8 cellular contexts compared by ENCODE assay signal in genomic region chr6:157800420-157801237, GRCh38. TPM values are rescaled to one million over a fixed set of nuclear protein-coding genes. Genes with fewer than 3 reads are reported as not detected.
DNase-seq lines count a peak whose midpoint lies in the region; ATAC-seq and TF ChIP-seq lines count a peak whose summit lies in the region.

No MANE protein-coding gene starts in this region.

- no peak overlapping the region for H4K5ac ChIP-seq in mesendoderm (ENCODE audit: low read length)

- H3K4me1 Mint-ChIP-seq in activated CD4-positive, alpha-beta T cell treated with anti-CD3 and anti-CD28 coated beads, Interleukin-2, amount 10 ng/mL, durations not matched to agents 7 days and 5 days: peaks cover 9% of the 10 kb centered on the region

- H3K18ac ChIP-seq in mesendoderm (ENCODE audit: low read length): no peak overlapping the region

- ATAC-seq in activated CD4-positive, CD25-positive, alpha-beta regulatory T cell treated with anti-CD3 and anti-CD28 coated beads, Interleukin-2, amount 50 U/mL, for 24 hours: peak; percentile 89 to 91
- ATAC-seq in HG02981 (IDR thresholded peaks at IDR 0.05; ENCODE audit: unreplicated experiment): peak; percentile 94

- peaks cover 31% of the 10 kb centered on the region for H3K27me3 Mint-ChIP-seq in activated CD4-positive, alpha-beta T cell treated with anti-CD3 and anti-CD28 coated beads, Interleukin-2, amount 10 ng/mL, durations not matched to agents 7 days and 5 days

- H3K36me3 ChIP-seq in mesendoderm (ENCODE audit: control insufficient read depth, insufficient read depth, low read length): no peaks in the 10 kb centered on the region
- no peaks in the 10 kb centered on the region for H3K36me3 ChIP-seq in suprapubic skin

- no peak overlapping the region for H4K8ac ChIP-seq in mesendoderm (ENCODE audit: low read depth, low read length)

- no peak overlapping the region for H3K4ac ChIP-seq in mesendoderm (ENCODE audit: low read depth, low read length)

- no CpG with 5 or more reads among the region's 6 CpGs for WGBS in mesendoderm (ENCODE audit: extremely low coverage, insufficient coverage, low lambda C conversion rate)
- 83% methylated on average over 6 of the region's 6 CpGs for WGBS in suprapubic skin

- no peak overlapping the region for H3K27ac ChIP-seq in mesendoderm (ENCODE audit: low read depth, low read length)
- H3K27ac ChIP-seq in suprapubic skin: no peak overlapping the region

- H3K4me2 ChIP-seq in mesendoderm (ENCODE audit: low read length): no peak overlapping the region

- H3K27me3 ChIP-seq in mesendoderm (ENCODE audit: insufficient read depth, low read length, poor library complexity): no peaks in the 10 kb centered on the region
- no peaks in the 10 kb centered on the region for H3K27me3 ChIP-seq in suprapubic skin

- H3K56ac ChIP-seq in mesendoderm (ENCODE audit: low read length): no peak overlapping the region

- CTCF ChIA-PET in activated CD4-positive, alpha-beta T cell treated with anti-CD3 and anti-CD28 coated beads, Interleukin-2, amount 10 ng/mL, durations not matched to agents 7 days and 5 days (lab: Charles Lee): interaction anchor here (0.7 to 1.4 kb wide), 5 partner anchors 11 to 268 kb away, joined by 3 to 5 read pairs (median 3); no protein-coding TSS in a partner anchor

- H3K9ac ChIP-seq in mesendoderm (ENCODE audit: low read length): no peak overlapping the region

- H3K27ac Mint-ChIP-seq in activated CD4-positive, alpha-beta T cell treated with anti-CD3 and anti-CD28 coated beads, Interleukin-2, amount 10 ng/mL, durations not matched to agents 7 days and 5 days: peak overlapping the region; percentile 13

- no peaks in the 10 kb centered on the region for H3K36me3 Mint-ChIP-seq in activated CD4-positive, alpha-beta T cell treated with anti-CD3 and anti-CD28 coated beads, Interleukin-2, amount 10 ng/mL, durations not matched to agents 7 days and 5 days (ENCODE audit: low read depth)

- no peak overlapping the region for H2BK15ac ChIP-seq in mesendoderm (replicated peaks; ENCODE audit: low read depth)

- no peak for DNase-seq in activated CD4-positive, CD25-positive, alpha-beta regulatory T cell treated with anti-CD3 and anti-CD28 coated beads, Interleukin-2, amount 50 U/mL, for 72 hours
- DNase-seq in activated CD4-positive, alpha-beta T cell treated with anti-CD3 and anti-CD28 coated beads, Interleukin-2, amount 10 ng/mL, durations not matched to agents 7 days and 5 days: peak; percentile 22
- peak; percentile 35 for DNase-seq in stimulated activated CD4-positive, alpha-beta T cell treated with anti-CD3 and anti-CD28 coated beads, Interleukin-1b, Interleukin-23, amount 100 ng/mL, for 48 hours
- DNase-seq in mesendoderm: no peak
- no peak for DNase-seq in putamen (ENCODE audit: low spot score)
- no peak for DNase-seq in suprapubic skin (ENCODE audit: low spot score in 2 of 2)

- no peaks in the 10 kb centered on the region for H3K9me3 ChIP-seq in suprapubic skin

- no peaks in the 10 kb centered on the region for H3K4me1 ChIP-seq in mesendoderm (ENCODE audit: control insufficient read depth, low read depth, low read length)
- no peaks in the 10 kb centered on the region for H3K4me1 ChIP-seq in suprapubic skin

- H2AK5ac ChIP-seq in mesendoderm (ENCODE audit: low read length): no peak overlapping the region

- TF ChIP-seq EP300 in suprapubic skin (IDR thresholded peaks at IDR 0.05): no peak

- no peak overlapping the region for H2BK5ac ChIP-seq in mesendoderm (ENCODE audit: low read length)

- H3K79me2 ChIP-seq in mesendoderm (ENCODE audit: control insufficient read depth, insufficient read depth, low read length): no peaks in the 10 kb centered on the region

- TF ChIP-seq CTCF in suprapubic skin (IDR thresholded peaks at IDR 0.05): no peak

- H3K79me1 ChIP-seq in mesendoderm (ENCODE audit: low read length): no peaks in the 10 kb centered on the region

- H3K23ac ChIP-seq in mesendoderm (ENCODE audit: low read length): no peak overlapping the region

- POLR2A ChIA-PET in activated CD4-positive, alpha-beta T cell treated with anti-CD3 and anti-CD28 coated beads, Interleukin-2, amount 10 ng/mL, durations not matched to agents 7 days and 5 days (lab: Charles Lee): no interaction called here

- H3K4me3 ChIP-seq in mesendoderm (ENCODE audit: low read length): no peak overlapping the region
- no peak overlapping the region for H3K4me3 ChIP-seq in suprapubic skin

- no peak overlapping the region for H3K4me3 Mint-ChIP-seq in activated CD4-positive, alpha-beta T cell treated with anti-CD3 and anti-CD28 coated beads, Interleukin-2, amount 10 ng/mL, durations not matched to agents 7 days and 5 days

- no peak overlapping the region for H2BK120ac ChIP-seq in mesendoderm (ENCODE audit: low read depth, low read length)

- peaks cover 8% of the 10 kb centered on the region for H3K9me3 Mint-ChIP-seq in activated CD4-positive, alpha-beta T cell treated with anti-CD3 and anti-CD28 coated beads, Interleukin-2, amount 10 ng/mL, durations not matched to agents 7 days and 5 days

- TF ChIP-seq POLR2A in suprapubic skin (IDR thresholded peaks at IDR 0.05): no peak

RNA-seq across cellular contexts. Expression of gene SNX9, which starts 22.4 kb away (rescaled TPM):
- total RNA-seq in activated CD4-positive, alpha-beta T cell treated with anti-CD3 and anti-CD28 coated beads, Interleukin-2, amount 10 ng/mL, durations not matched to agents 7 days and 5 days: 10 to 100 TPM in 1 of 2 experiments, 1 to 10 TPM in 1; 9.4 to 10.7 TPM
- 28.5 TPM for polyA plus RNA-seq in mesendoderm (2013, experiment 1 of 2)
- 29.3 TPM for polyA plus RNA-seq in mesendoderm (2013, experiment 2 of 2)
- total RNA-seq in suprapubic skin: 10 to 100 TPM; 30.4 to 44.2 (median 35.8) TPM

Comparison
In these comparisons a context has a peak if more than half of its experiments do, and no peak if none do; other contexts are left out.
1. DNase-seq: peak in activated CD4-positive, alpha-beta T cell treated with anti-CD3 and anti-CD28 coated beads, Interleukin-2, amount 10 ng/mL, durations not matched to agents 7 days and 5 days (single experiment) and stimulated activated CD4-positive, alpha-beta T cell treated with anti-CD3 and anti-CD28 coated beads, Interleukin-1b, Interleukin-23, amount 100 ng/mL, for 48 hours (single experiment); none in activated CD4-positive, CD25-positive, alpha-beta regulatory T cell treated with anti-CD3 and anti-CD28 coated beads, Interleukin-2, amount 50 U/mL, for 72 hours (single experiment), mesendoderm (single experiment), putamen (single experiment) and suprapubic skin (0 of 2).